ENCODE assay signal across 1 cellular context in genomic region chr18:59718108-59719057, GRCh38.
TF ChIP-seq lines count a peak whose summit lies in the region.

No MANE protein-coding gene starts in this region.

TF ChIP-seq in SK-N-SH, 30 proteins besides CTCF, POLR2A, EP300 and RAD21 (continued from another document):
- TF ChIP-seq REST (IDR thresholded peaks at IDR 0.05; ENCODE audit: low read depth, low read length) = no peak
- no peak; the same call in 1 of the 2 replicates for TF ChIP-seq YY1 (IDR thresholded peaks at IDR 0.05; ENCODE audit: low read depth)
- TF ChIP-seq, protein P1, sequence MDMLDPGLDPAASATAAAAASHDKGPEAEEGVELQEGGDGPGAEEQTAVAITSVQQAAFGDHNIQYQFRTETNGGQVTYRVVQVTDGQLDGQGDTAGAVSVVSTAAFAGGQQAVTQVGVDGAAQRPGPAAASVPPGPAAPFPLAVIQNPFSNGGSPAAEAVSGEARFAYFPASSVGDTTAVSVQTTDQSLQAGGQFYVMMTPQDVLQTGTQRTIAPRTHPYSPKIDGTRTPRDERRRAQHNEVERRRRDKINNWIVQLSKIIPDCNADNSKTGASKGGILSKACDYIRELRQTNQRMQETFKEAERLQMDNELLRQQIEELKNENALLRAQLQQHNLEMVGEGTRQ (IDR thresholded peaks at IDR 0.05; ENCODE audit: borderline replicate concordance, low read depth, low read length) = no peak
- peak; percentile 99 for TF ChIP-seq JUND (IDR thresholded peaks at IDR 0.05)
- TF ChIP-seq RFX5 (IDR thresholded peaks at IDR 0.05; ENCODE audit: low read length) = no peak
- peak; percentile 97 for TF ChIP-seq FOSL2 (IDR thresholded peaks at IDR 0.05; ENCODE audit: borderline replicate concordance, low read depth)
- no peak for TF ChIP-seq NRF1 (IDR thresholded peaks at IDR 0.05; ENCODE audit: low read depth, low read length)
- peak; percentile 83; the same call in 1 of the 2 replicates for TF ChIP-seq FOXM1 (IDR thresholded peaks at IDR 0.05; ENCODE audit: low read depth)
- TF ChIP-seq ELF1 (IDR thresholded peaks at IDR 0.05) = peak; percentile 34; the same call in 1 of the 2 replicates
- TF ChIP-seq FOXJ3 (CRISPR knock-in tag; IDR thresholded peaks at IDR 0.05) = no peak
- 0 out of 2 replicates have a peak, but pooled peaks have one; percentile 43 for TF ChIP-seq GABPA (IDR thresholded peaks at IDR 0.05; ENCODE audit: low read depth)
- peak; percentile 85 for TF ChIP-seq ZBTB33 (IDR thresholded peaks at IDR 0.05; ENCODE audit: borderline replicate concordance, low read depth)
- TF ChIP-seq, protein P2, sequence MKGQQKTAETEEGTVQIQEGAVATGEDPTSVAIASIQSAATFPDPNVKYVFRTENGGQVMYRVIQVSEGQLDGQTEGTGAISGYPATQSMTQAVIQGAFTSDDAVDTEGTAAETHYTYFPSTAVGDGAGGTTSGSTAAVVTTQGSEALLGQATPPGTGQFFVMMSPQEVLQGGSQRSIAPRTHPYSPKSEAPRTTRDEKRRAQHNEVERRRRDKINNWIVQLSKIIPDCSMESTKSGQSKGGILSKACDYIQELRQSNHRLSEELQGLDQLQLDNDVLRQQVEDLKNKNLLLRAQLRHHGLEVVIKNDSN (IDR thresholded peaks at IDR 0.05; ENCODE audit: borderline replicate concordance, low read depth) = peak; percentile 49
